Comparison of ENCODE assay signal across 19 cellular contexts in genomic region chr9:115442054-115442453, GRCh38.
DNase-seq lines count a peak whose midpoint lies in the region; ATAC-seq and TF ChIP-seq lines count a peak whose summit lies in the region.
"Had no signal": no experiment of that assay in that cellular context is flagged by ENCODE, and none has a peak within 500 bp of the region (broad histone marks: within the 10 kb centered on the region; RNA-seq: fewer than 3 reads in every experiment).

No MANE protein-coding gene starts in this region.

- H3K36me3 Mint-ChIP-seq in mesothelial cell of epicardium = no peaks in the 10 kb centered on the region
- H3K36me3 Mint-ChIP-seq: activated CD4-positive, alpha-beta memory T cell treated with anti-CD3 and anti-CD28 coated beads for 36 hours; brain had no signal

- no peak overlapping the region for H3K9ac ChIP-seq in GM23248

- H3K9me3 ChIP-seq in GM23248 (ENCODE audit: low read depth) (no peaks in the 10 kb centered on the region), heart right ventricle (no peaks in the 10 kb centered on the region), gastroesophageal sphincter (no peaks in the 10 kb centered on the region)

- H2AFZ ChIP-seq in GM23248 = no peak overlapping the region

- H3K9me3 Mint-ChIP-seq in mesothelial cell of epicardium = no peaks in the 10 kb centered on the region
- H3K9me3 Mint-ChIP-seq: activated CD4-positive, alpha-beta memory T cell treated with anti-CD3 and anti-CD28 coated beads for 36 hours; activated naive CD4-positive, alpha-beta T cell treated with anti-CD3 and anti-CD28 coated beads for 36 hours; brain; T-helper 1 cell treated with Interleukin-12 subunit alpha and Interleukin-12 subunit beta and Interleukin-4 antibody, amounts not matched to agents 30 μg/mL and 1 μg/mL, for 36 hours had no signal

- H3K27me3 ChIP-seq in GM23248 (replicated peaks; ENCODE audit: insufficient read depth) = no peaks in the 10 kb centered on the region
- H3K27me3 ChIP-seq in heart right ventricle = no peaks in the 10 kb centered on the region
- no peaks in the 10 kb centered on the region for H3K27me3 ChIP-seq in gastroesophageal sphincter

- intact Hi-C loops in heart right ventricle (cut with DNase I) = loop anchor here in 1 of 10 donors (10.0 kb wide), 1 partner anchor 63 kb away; no protein-coding TSS in a partner anchor

- no peak overlapping the region for H3K4me3 ChIP-seq in GM23248
- H3K4me3 ChIP-seq in choroid plexus epithelial cell (ENCODE audit: low read depth, low read length) = no peak overlapping the region
- H3K4me3 ChIP-seq in heart right ventricle = no peak overlapping the region
- no peak overlapping the region for H3K4me3 ChIP-seq in gastroesophageal sphincter
- H3K4me3 ChIP-seq: dorsolateral prefrontal cortex had no signal

- peak in 7 of 8 donors; percentile 38 to 85 (median 59) for ATAC-seq in heart right ventricle
- peak; percentile 37 for ATAC-seq in omental fat pad (ENCODE audit: low FRiP score)
- no peak for ATAC-seq in gastroesophageal sphincter
- ATAC-seq in left lobe of liver = no peak
- ATAC-seq in GM21390 (IDR thresholded peaks at IDR 0.05; ENCODE audit: unreplicated experiment) = no peak

- no peaks in the 10 kb centered on the region for H3K27me3 Mint-ChIP-seq in mesothelial cell of epicardium (ENCODE audit: low read depth)

- H3K36me3 ChIP-seq in GM23248 (ENCODE audit: low read depth) = no peaks in the 10 kb centered on the region
- H3K36me3 ChIP-seq in heart right ventricle = no peaks in the 10 kb centered on the region
- no peaks in the 10 kb centered on the region for H3K36me3 ChIP-seq in gastroesophageal sphincter

- H3K9me2 ChIP-seq in GM23248 (ENCODE audit: insufficient read depth) = no peaks in the 10 kb centered on the region

- H3K27ac ChIP-seq in GM23248 = no peak overlapping the region
- H3K27ac ChIP-seq in heart right ventricle = peak overlapping the region in 2 of 10 donors; percentile 0 to 53
- H3K27ac ChIP-seq in gastroesophageal sphincter = peak overlapping the region in 1 of 4 donors; percentile 36
- H3K27ac ChIP-seq: dorsolateral prefrontal cortex had no signal

- H3K4me2 ChIP-seq in GM23248 (ENCODE audit: unreplicated experiment) = no peak overlapping the region

- in situ Hi-C loops in GM23248 (cut with MboI) = no loop called here

- H3K27ac Mint-ChIP-seq in mesothelial cell of epicardium = no peak overlapping the region
- H3K27ac Mint-ChIP-seq: activated CD4-positive, alpha-beta memory T cell treated with anti-CD3 and anti-CD28 coated beads for 36 hours; activated naive CD4-positive, alpha-beta T cell treated with anti-CD3 and anti-CD28 coated beads for 36 hours; T-helper 1 cell treated with Interleukin-12 subunit alpha and Interleukin-12 subunit beta and Interleukin-4 antibody, amounts not matched to agents 30 μg/mL and 1 μg/mL, for 36 hours had no signal

- no peaks in the 10 kb centered on the region for H3K79me2 ChIP-seq in GM23248 (ENCODE audit: insufficient read depth)

- TF ChIP-seq EP300 in gastroesophageal sphincter (IDR thresholded peaks at IDR 0.05) = no peak

- TF ChIP-seq CTCF in choroid plexus epithelial cell (conservative IDR thresholded peaks at IDR 0.05; ENCODE audit: low read depth, low read length) (no peak), heart right ventricle (IDR thresholded peaks at IDR 0.05) (no peak), omental fat pad (IDR thresholded peaks at IDR 0.05) (no peak), mesothelial cell of epicardium (IDR thresholded peaks at IDR 0.05; ENCODE audit: unreplicated experiment) (no peak), gastroesophageal sphincter (IDR thresholded peaks at IDR 0.05) (no peak)

- peaks cover 14% of the 10 kb centered on the region for H3K4me1 Mint-ChIP-seq in mesothelial cell of epicardium

- no peak overlapping the region for H3K4me3 Mint-ChIP-seq in mesothelial cell of epicardium
- H3K4me3 Mint-ChIP-seq: activated CD4-positive, alpha-beta memory T cell treated with anti-CD3 and anti-CD28 coated beads for 36 hours; activated naive CD4-positive, alpha-beta T cell treated with anti-CD3 and anti-CD28 coated beads for 36 hours; brain; T-helper 1 cell treated with Interleukin-12 subunit alpha and Interleukin-12 subunit beta and Interleukin-4 antibody, amounts not matched to agents 30 μg/mL and 1 μg/mL, for 36 hours had no signal

- H3K4me1 ChIP-seq in GM23248 (ENCODE audit: insufficient read depth) (no peaks in the 10 kb centered on the region), heart right ventricle (peaks cover 0 to 11% (median 0%) of the 10 kb centered on the region in 9 donors), gastroesophageal sphincter (peaks cover 0 to 21% (median 0%) of the 10 kb centered on the region in 3 donors)

- TF ChIP-seq POLR2A in gastroesophageal sphincter (IDR thresholded peaks at IDR 0.05) = no peak

- no peaks in the 10 kb centered on the region for H3F3A ChIP-seq in GM23248 (ENCODE audit: insufficient read depth)

- H4K20me1 ChIP-seq in GM23248 (ENCODE audit: insufficient read depth) = no peaks in the 10 kb centered on the region

- DNase-seq in GM23248 (peak; percentile 32), choroid plexus epithelial cell (ENCODE audit: low read depth) (peak; percentile 25), heart right ventricle (no peak), omental fat pad (ENCODE audit: low spot score) (no peak), mesothelial cell of epicardium (ENCODE audit: low spot score in 2 of 2, unreplicated experiment in 2 of 2) (no peak), left lobe of liver (ENCODE audit: low spot score) (no peak)
- DNase-seq: activated CD4-positive, alpha-beta memory T cell treated with anti-CD3 and anti-CD28 coated beads for 36 hours; activated naive CD4-positive, alpha-beta T cell treated with anti-CD3 and anti-CD28 coated beads for 36 hours; dorsolateral prefrontal cortex; erythroblast; KG1; left cardiac atrium; NCI-H1930; NCI-H524; stimulated activated CD4-positive, alpha-beta T cell treated with anti-CD3 and anti-CD28 coated beads, Interleukin-2, amount 100 ng/mL, for 24 hours had no signal

- WGBS in GM23248 (ENCODE audit: low coverage in 1 of 2, low lambda C conversion rate in 2 of 2, missing lambda C conversion rate in 2 of 2), 2 experiments = 51 to 56% methylated on average over 4 of the region's 4 CpGs
- WGBS in heart right ventricle, 2 donors = 38 to 47% methylated on average over 4 of the region's 4 CpGs
- WGBS in gastroesophageal sphincter (ENCODE audit: low coverage in 1 of 2), 2 donors = 36 to 42% methylated on average over 2 to 4 of the region's 4 CpGs

Comparison
In these comparisons a context has a peak if more than half of its experiments do, and no peak if none do; other contexts are left out.
1. DNase-seq: peak in GM23248 (single experiment) and choroid plexus epithelial cell (single experiment); none in heart right ventricle (0 of 2), omental fat pad (single experiment), mesothelial cell of epicardium (0 of 2) and left lobe of liver (single experiment).
2. ATAC-seq: peak in heart right ventricle (7 of 8) and omental fat pad (single experiment); none in gastroesophageal sphincter (single experiment), left lobe of liver (single experiment) and GM21390 (single experiment).